20 cellular contexts compared by ENCODE assay signal in the genomic region with DNA sequence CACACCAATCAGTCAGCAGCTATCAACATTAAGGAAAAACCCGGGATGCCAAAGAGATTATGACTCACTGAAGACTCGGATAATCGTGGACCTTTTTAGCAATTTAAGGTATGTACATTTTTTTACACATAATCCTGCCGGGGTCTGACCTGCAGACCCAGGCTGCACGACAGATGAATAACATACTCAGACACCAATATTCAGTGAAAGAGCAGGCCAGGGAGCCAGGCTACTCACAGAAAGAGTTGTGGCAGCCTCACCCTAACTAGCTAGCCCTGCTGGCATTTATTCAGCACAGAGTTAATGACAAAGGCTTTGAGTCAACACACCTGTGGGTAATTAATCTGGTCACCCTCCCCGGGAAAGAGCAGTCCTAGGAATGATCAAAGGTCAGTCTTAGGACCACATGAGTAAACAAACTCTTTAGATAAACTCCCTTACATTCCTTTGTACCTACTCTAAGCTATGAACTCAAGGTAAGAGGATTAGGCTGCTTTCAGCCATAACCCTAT.
DNase-seq lines count a peak whose midpoint lies in the region; ATAC-seq and TF ChIP-seq lines count a peak whose summit lies in the region.
"Had no signal": no experiment of that assay in that cellular context is flagged by ENCODE, and none has a peak within 500 bp of the region (broad histone marks: within the 10 kb centered on the region; RNA-seq: fewer than 3 reads in every experiment).

No MANE protein-coding gene starts in this region.

- no TSS peak for BruUV-seq in Caco-2 (replicated peaks; lab: Mats Ljungman, UMichigan)

- peaks cover 27% of the 10 kb centered on the region for H3K9me3 ChIP-seq in Caco-2
- H3K9me3 ChIP-seq: gastrocnemius medialis, SJCRH30 had no signal

- H3K27me3 ChIP-seq in Caco-2 (replicated peaks; ENCODE audit: control insufficient read depth, insufficient read depth, low read length): no peaks in the 10 kb centered on the region
- H3K27me3 ChIP-seq: gastrocnemius medialis, SJCRH30 had no signal

- peaks cover 6% of the 10 kb centered on the region for H3K36me3 Mint-ChIP-seq in Caco-2 (ENCODE audit: insufficient read depth, unreplicated experiment)
- H3K36me3 Mint-ChIP-seq: activated naive CD4-positive, alpha-beta T cell treated with anti-CD3 and anti-CD28 coated beads, Interleukin-2, amount 50 U/mL, for 72 hours; CD4-positive, CD25-positive, alpha-beta regulatory T cell had no signal

- TF ChIP-seq CTCF in Caco-2 (IDR thresholded peaks at IDR 0.05; ENCODE audit: insufficient read depth in 1 of 2, low read depth in 1 of 2, low read length in 1 of 2, severe bottlenecking in 1 of 2, unreplicated experiment in 1 of 2) (no peak), GM10248 (IDR thresholded peaks at IDR 0.05; ENCODE audit: control extremely low read depth, extremely low read depth, low read depth, missing control alignments) (no peak)

- intact Hi-C loops in Caco-2 (cut with micrococcal nuclease; ENCODE audit: unreplicated experiment): no loop called here

- H3K4me3 ChIP-seq in Caco-2 (ENCODE audit: low read depth, low read length): no peak overlapping the region
- H3K4me3 ChIP-seq: gastrocnemius medialis, SJCRH30 had no signal

- H3K27me3 Mint-ChIP-seq in Caco-2 (ENCODE audit: insufficient read depth, unreplicated experiment): no peaks in the 10 kb centered on the region
- H3K27me3 Mint-ChIP-seq: CD4-positive, CD25-positive, alpha-beta regulatory T cell had no signal

- no peak overlapping the region for H3K27ac Mint-ChIP-seq in Caco-2 (ENCODE audit: unreplicated experiment)
- H3K27ac Mint-ChIP-seq: activated naive CD4-positive, alpha-beta T cell treated with anti-CD3 and anti-CD28 coated beads, Interleukin-2, amount 50 U/mL, for 72 hours; CD4-positive, CD25-positive, alpha-beta regulatory T cell had no signal

- H3K4me1 ChIP-seq in Caco-2: peaks cover 16% of the 10 kb centered on the region
- H3K4me1 ChIP-seq: gastrocnemius medialis, SJCRH30 had no signal

- H3K4me1 Mint-ChIP-seq in Caco-2 (ENCODE audit: low read depth, unreplicated experiment): peaks cover 7% of the 10 kb centered on the region

- peaks cover 51% of the 10 kb centered on the region for H3K9me3 Mint-ChIP-seq in Caco-2 (ENCODE audit: unreplicated experiment)

- CTCF ChIA-PET in Caco-2 (lab: Charles Lee): no interaction called here
- CTCF ChIA-PET in GM10248 (lab: Yijun Ruan, JAX): no interaction called here

- H3K4me3 Mint-ChIP-seq in Caco-2 (ENCODE audit: unreplicated experiment): no peak overlapping the region
- H3K4me3 Mint-ChIP-seq: CD4-positive, CD25-positive, alpha-beta regulatory T cell had no signal

- no peak for ATAC-seq in GM19455 (IDR thresholded peaks at IDR 0.05; ENCODE audit: unreplicated experiment)
- ATAC-seq: activated naive CD4-positive, alpha-beta T cell treated with anti-CD3 and anti-CD28 coated beads, Interleukin-2, amount 50 U/mL, for 72 hours; gastrocnemius medialis; left lobe of liver had no signal

- DNase-seq in Caco-2 (peak; percentile 65 to 68), HS-27A (ENCODE audit: low read depth) (peak; percentile 43), SW480 (ENCODE audit: low spot score) (peak; percentile 2), kidney tubule cell (ENCODE audit: low spot score) (peak; percentile 35), GDM1 (lab: John Stamatoyannopoulos, UW) (no peak), GM10248 (ENCODE audit: extremely low spot score) (no peak), T1000 (lab: John Stamatoyannopoulos, UW) (no peak)
- DNase-seq: activated T-cell treated with anti-CD3 and anti-CD28 coated beads, Interleukin-2, amount 50 U/mL, for 48 hours; CD4-positive, CD25-positive, alpha-beta regulatory T cell; DND-41; erythroblast; gastrocnemius medialis; MV-4-11; NCI-H2029; NCI-H510A; T-helper 2 cell had no signal

- H3K36me3 ChIP-seq in Caco-2 (ENCODE audit: control insufficient read depth, insufficient read depth, low read length): no peaks in the 10 kb centered on the region
- H3K36me3 ChIP-seq: gastrocnemius medialis, SJCRH30 had no signal

- POLR2A ChIA-PET in Caco-2 (lab: Charles Lee): no interaction called here
- POLR2A ChIA-PET in GM10248 (lab: Yijun Ruan, JAX): no interaction called here

Comparison
In these comparisons a context has a peak if more than half of its experiments do, and no peak if none do; other contexts are left out.
1. DNase-seq: peak in Caco-2 (2 of 2), HS-27A (single experiment), SW480 (single experiment) and kidney tubule cell (single experiment); none in GDM1 (single experiment), GM10248 (single experiment) and T1000 (single experiment).